1 cellular context compared by ENCODE assay signal in the genomic region with DNA sequence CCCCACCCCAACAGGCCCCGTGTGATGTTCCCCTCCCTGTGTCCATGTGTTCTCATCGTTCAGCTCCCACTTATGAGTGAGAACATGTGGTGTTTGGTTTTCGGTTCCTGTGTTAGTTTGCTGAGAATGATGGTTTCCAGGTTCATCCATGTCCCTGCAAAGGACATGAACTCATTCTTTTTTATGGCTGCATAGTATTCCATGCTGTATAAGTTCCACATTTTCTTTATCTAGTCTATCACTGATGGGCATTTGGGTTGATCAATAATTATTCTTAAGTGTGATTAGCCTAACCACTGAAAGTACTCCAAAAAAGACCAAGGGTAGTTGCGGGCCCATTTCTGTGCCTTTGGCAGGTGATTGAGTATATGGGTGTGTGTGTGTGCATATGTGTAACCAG. TPM values are rescaled to one million over a fixed set of nuclear protein-coding genes. Genes with fewer than 3 reads are reported as not detected.
"Had no signal": no experiment of that assay in that cellular context is flagged by ENCODE, and none has a peak within 500 bp of the region (broad histone marks: within the 10 kb centered on the region; RNA-seq: fewer than 3 reads in every experiment).

No MANE protein-coding gene starts in this region.

RNA-seq across cellular contexts. Expression of a gene that starts 14.3 kb away (rescaled TPM):
- polyA plus RNA-seq: keratinocyte had no signal
